Comparison of ENCODE assay signal across 3 cellular contexts in the genomic region with DNA sequence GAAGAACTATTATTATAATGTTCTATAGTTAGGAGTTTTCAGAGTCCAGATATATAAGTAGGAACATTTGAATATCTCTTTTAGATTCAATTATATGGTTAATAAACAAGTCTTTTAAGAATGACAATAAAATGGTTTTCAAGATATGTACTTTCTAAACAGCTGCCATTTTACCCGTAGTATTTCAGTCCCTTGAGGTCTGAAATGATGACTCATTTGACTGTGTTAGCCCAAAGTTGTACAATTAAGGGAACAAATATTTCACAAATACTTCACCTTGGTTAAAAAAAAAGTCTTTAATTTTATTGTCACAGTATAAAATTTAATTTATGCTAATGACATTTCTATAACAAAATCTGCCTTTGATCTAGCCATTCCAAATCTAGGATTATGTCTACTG.
TF ChIP-seq lines count a peak whose summit lies in the region.

No MANE protein-coding gene starts in this region.

TF ChIP-seq in A549, 52 proteins besides CTCF, POLR2A, EP300 and RAD21:
- TF ChIP-seq, protein P1, sequence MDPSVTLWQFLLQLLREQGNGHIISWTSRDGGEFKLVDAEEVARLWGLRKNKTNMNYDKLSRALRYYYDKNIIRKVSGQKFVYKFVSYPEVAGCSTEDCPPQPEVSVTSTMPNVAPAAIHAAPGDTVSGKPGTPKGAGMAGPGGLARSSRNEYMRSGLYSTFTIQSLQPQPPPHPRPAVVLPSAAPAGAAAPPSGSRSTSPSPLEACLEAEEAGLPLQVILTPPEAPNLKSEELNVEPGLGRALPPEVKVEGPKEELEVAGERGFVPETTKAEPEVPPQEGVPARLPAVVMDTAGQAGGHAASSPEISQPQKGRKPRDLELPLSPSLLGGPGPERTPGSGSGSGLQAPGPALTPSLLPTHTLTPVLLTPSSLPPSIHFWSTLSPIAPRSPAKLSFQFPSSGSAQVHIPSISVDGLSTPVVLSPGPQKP (IDR thresholded peaks at IDR 0.05; ENCODE audit: low read depth, low read length): no peak
- TF ChIP-seq CBX8 (IDR thresholded peaks at IDR 0.05) (no peak), FOSL2 (IDR thresholded peaks at IDR 0.05) (no peak), FOSL2 (CRISPR knock-in tag; IDR thresholded peaks at IDR 0.05) (peak; percentile 40; the same call in 1 of the 2 replicates), ZNF302 (CRISPR knock-in tag; IDR thresholded peaks at IDR 0.05) (no peak), CHD4 (IDR thresholded peaks at IDR 0.05; ENCODE audit: borderline replicate concordance) (no peak)

TF ChIP-seq in GM12891, 5 proteins besides CTCF, POLR2A, EP300 and RAD21 (continued from another document):
- TF ChIP-seq PAX5 (IDR thresholded peaks at IDR 0.05; ENCODE audit: insufficient read depth, low read length, severe bottlenecking) (no peak), POLR2AphosphoS5 (IDR thresholded peaks at IDR 0.05; ENCODE audit: low read depth, low read length) (no peak)

TF ChIP-seq in endothelial cell of umbilical vein, 7 proteins besides CTCF, POLR2A, EP300 and RAD21 (continued from another document):
- TF ChIP-seq FOS (IDR thresholded peaks at IDR 0.05; ENCODE audit: borderline replicate concordance, insufficient read depth, low read length): peak; percentile 60
- peak; percentile 9 for TF ChIP-seq JUN (IDR thresholded peaks at IDR 0.05; ENCODE audit: borderline replicate concordance, insufficient read depth, insufficient read length, low read depth)
